Comparison of ENCODE assay signal across 8 cellular contexts in genomic region chr1:193019442-193020026, GRCh38. TPM values are rescaled to one million over a fixed set of nuclear protein-coding genes. Genes with fewer than 3 reads are reported as not detected.
DNase-seq lines count a peak whose midpoint lies in the region; ATAC-seq, FAIRE-seq and TF ChIP-seq lines count a peak whose summit lies in the region.

No MANE protein-coding gene starts in this region.

- ATAC-seq in HG02798 (IDR thresholded peaks at IDR 0.05; ENCODE audit: poor library complexity, unreplicated experiment) (peak; percentile 62), GM12878 (peak; percentile 76), upper lobe of left lung (ENCODE audit: low FRiP score in 2 of 2) (peak in 1 of 2 donors; percentile 58)

- in situ Hi-C loops in GM12878 (cut with MboI): loop anchor here (5.0 kb wide), 2 partner anchors 212 to 547 kb away; partner anchors contain the start of gene RGS2

- no peaks in the 10 kb centered on the region for H3K9me1 ChIP-seq in keratinocyte (ENCODE audit: control insufficient read depth, extremely low read depth, insufficient read depth, low read length)

- DNase-seq in SIG-M5 treated with dmso at 0.1 percent for 504 hours (lab: John Stamatoyannopoulos, UW; ENCODE audit: unreplicated experiment) (peak; percentile 44), SIG-M5 (lab: John Stamatoyannopoulos, UW) (no peak), NCI-H2171 (lab: John Stamatoyannopoulos, UW) (peak; percentile 1), GM12878 (ENCODE audit: low read depth, low spot score) (no peak), keratinocyte (ENCODE audit: low read depth, low spot score) (peak; percentile 11), upper lobe of left lung (no peak), NCI-H128 (lab: John Stamatoyannopoulos, UW; ENCODE audit: unreplicated experiment) (no peak)

- H4K20me1 ChIP-seq in GM12878 (ENCODE audit: control insufficient read depth, insufficient read depth) (no peaks in the 10 kb centered on the region), keratinocyte (ENCODE audit: control insufficient read depth, extremely low read depth, insufficient read depth, low read length) (no peaks in the 10 kb centered on the region)

- H3K4me2 ChIP-seq in GM12878 (ENCODE audit: control insufficient read depth, insufficient read depth): no peak overlapping the region
- no peak overlapping the region for H3K4me2 ChIP-seq in keratinocyte (ENCODE audit: control insufficient read depth, extremely low read depth, insufficient read depth, low read depth, low read length)

- FAIRE-seq in GM12878 (lab: Jason Lieb, UNC) (peak; percentile 89), keratinocyte (lab: Jason Lieb, UNC) (no peak)

- H3K9ac ChIP-seq in GM12878 (ENCODE audit: control insufficient read depth, insufficient read depth, low read length) (no peak overlapping the region), keratinocyte (ENCODE audit: control insufficient read depth, extremely low read depth, insufficient read depth, low read length) (no peak overlapping the region)

- SMC1A ChIA-PET in GM12878 (lab: Charles Lee; ENCODE audit: uncharacterized antibody, unreplicated experiment): interaction anchor here (0.8 to 5.0 kb wide), 22 partner anchors 10 to 545 kb away, joined by 3 to 62 read pairs (median 4); partner anchors contain the start of genes RGS2 and UCHL5

- CTCF ChIA-PET in GM12878 (lab: Yijun Ruan, JAX): interaction anchor here (0.6 to 9.5 kb wide), 32 partner anchors 8 to 544 kb away, joined by 3 to 156 read pairs (median 4); partner anchors contain the start of genes GLRX2 and RGS2

- H3K79me2 ChIP-seq in GM12878 (ENCODE audit: control insufficient read depth, insufficient read depth, low read length) (no peaks in the 10 kb centered on the region), keratinocyte (ENCODE audit: control insufficient read depth, insufficient read depth, low read length) (no peaks in the 10 kb centered on the region)

- H3K4me1 ChIP-seq in GM12878 (ENCODE audit: control insufficient read depth, insufficient read depth, low read length) (no peaks in the 10 kb centered on the region), keratinocyte (ENCODE audit: control insufficient read depth, extremely low read depth, insufficient read depth, low read length) (no peaks in the 10 kb centered on the region), upper lobe of left lung (no peaks in the 10 kb centered on the region)

- H3K36me3 ChIP-seq in GM12878 (ENCODE audit: control insufficient read depth in 2 of 2, insufficient read depth in 2 of 2, low read length in 1 of 2): peaks cover 0 to 8% of the 10 kb centered on the region in 2 experiments; a peak in 2 of 4 replicates
- peaks cover 0 to 1% of the 10 kb centered on the region in 2 experiments for H3K36me3 ChIP-seq in keratinocyte (ENCODE audit: control insufficient read depth in 2 of 2, extremely low read depth in 1 of 2, insufficient read depth in 2 of 2, low read length in 2 of 2)
- H3K36me3 ChIP-seq in upper lobe of left lung: peaks cover 0 to 17% (median 5%) of the 10 kb centered on the region in 4 donors

- peak; percentile 62 for TF ChIP-seq RAD21 in GM12878 (IDR thresholded peaks at IDR 0.05; ENCODE audit: insufficient read depth, low read depth, low read length)

- TF ChIP-seq CTCF in GM12878 (IDR thresholded peaks at IDR 0.05 in 2 of 3, conservative IDR thresholded peaks at IDR 0.05 in 1 of 3; ENCODE audit: control insufficient read depth in 2 of 3, extremely low read depth in 1 of 3, insufficient read depth in 1 of 3, low read depth in 3 of 3, low read length in 3 of 3) (peak; percentile 22 to 53 (median 33); a peak in 4 of 6 replicates), keratinocyte (optimal IDR thresholded peaks at IDR 0.05 in 1 of 3, IDR thresholded peaks at IDR 0.05 in 1 of 3, conservative IDR thresholded peaks at IDR 0.05 in 1 of 3; ENCODE audit: extremely low read depth in 1 of 3, insufficient read depth in 2 of 3, low read length in 3 of 3) (peak in 2 of 3 experiments; percentile 22 to 35), upper lobe of left lung (IDR thresholded peaks at IDR 0.05) (peak in 5 of 6 experiments; percentile 24 to 59 (median 44))

- no peak for TF ChIP-seq EP300 in GM12878 (IDR thresholded peaks at IDR 0.05; ENCODE audit: borderline replicate concordance in 1 of 2, control insufficient read depth in 1 of 2, low read depth in 2 of 2, low read length in 2 of 2)
- no peak for TF ChIP-seq EP300 in upper lobe of left lung (IDR thresholded peaks at IDR 0.05)

- intact Hi-C loops in GM12878 (cut with micrococcal nuclease; ENCODE audit: unreplicated experiment): loop anchor here (1.0 to 10.0 kb wide), 3 partner anchors 214 to 545 kb away; no protein-coding TSS in a partner anchor

- no TSS peak for BruUV-seq in GM12878 (replicated peaks; lab: Mats Ljungman, UMichigan)

- POLR2A ChIA-PET in GM12878 (lab: Charles Lee): interaction anchor here (0.5 to 0.6 kb wide), 2 partner anchors 14 to 219 kb away, joined by 3 read pairs; no protein-coding TSS in a partner anchor

- RAD21 ChIA-PET in GM12878 (lab: Charles Lee; ENCODE audit: unreplicated experiment): interaction anchor here (0.7 to 3.1 kb wide), 21 partner anchors 10 to 546 kb away, joined by 3 to 56 read pairs (median 4); partner anchors contain the start of gene RGS2

- H3K4me3 ChIP-seq in GM12878 (no peak overlapping the region), keratinocyte (ENCODE audit: control insufficient read depth in 2 of 3, extremely low read depth in 1 of 3, insufficient read depth in 2 of 3, low read depth in 1 of 3, low read length in 3 of 3) (no peak overlapping the region), upper lobe of left lung (no peak overlapping the region)

- H3K27me3 ChIP-seq in GM12878 (replicated peaks in 1 of 2; ENCODE audit: control insufficient read depth in 2 of 2, insufficient read depth in 2 of 2, low read length in 1 of 2) (no peaks in the 10 kb centered on the region), keratinocyte (ENCODE audit: control insufficient read depth, extremely low read depth, insufficient read depth, low read length) (no peaks in the 10 kb centered on the region), upper lobe of left lung (no peaks in the 10 kb centered on the region)

- TF ChIP-seq POLR2A in GM12878 (IDR thresholded peaks at IDR 0.05; ENCODE audit: low read depth, low read length) (no peak), upper lobe of left lung (IDR thresholded peaks at IDR 0.05) (no peak)

- no peak overlapping the region for H2AFZ ChIP-seq in GM12878 (ENCODE audit: control insufficient read depth, low read depth, low read length)
- H2AFZ ChIP-seq in keratinocyte (ENCODE audit: control insufficient read depth, low read length): no peak overlapping the region

- no peak overlapping the region for H3K27ac ChIP-seq in GM12878 (ENCODE audit: control insufficient read depth, insufficient read depth)
- H3K27ac ChIP-seq in keratinocyte (ENCODE audit: control insufficient read depth, insufficient read depth, low read length): no peak overlapping the region
- H3K27ac ChIP-seq in upper lobe of left lung: no peak overlapping the region

- dilution Hi-C loops in keratinocyte (cut with MboI; ENCODE audit: extremely low pct_ligation_motif_present, low sequenced_read_pairs): loop anchor here (25.0 kb wide), 1 partner anchor 207 kb away; the partner anchor contains the start of gene RGS2

- H3K9me3 ChIP-seq in GM12878 (replicated peaks; ENCODE audit: control insufficient read depth, insufficient read depth, low read length): no peaks in the 10 kb centered on the region
- H3K9me3 ChIP-seq in keratinocyte (ENCODE audit: control insufficient read depth, low read depth, low read length): no peaks in the 10 kb centered on the region
- no peaks in the 10 kb centered on the region for H3K9me3 ChIP-seq in upper lobe of left lung

RNA-seq across cellular contexts. Expression of gene UCHL5, which starts 39.6 kb away (rescaled TPM):
- total RNA-seq in GM12878 (2013; cell fraction: nucleolus; rRNA removed): 81.5 and 104 TPM in 2 replicates
- total RNA-seq in GM12878 (2014; rRNA removed): 30.1 and 34.8 TPM in 2 replicates
- total RNA-seq in GM12878 (2014; rRNA removed; fragmentation: Illumina TruSeq; extraction: Trizol): 56.0 and 57.2 TPM in 2 replicates
- total RNA-seq in GM12878 (2021): 62.0 and 64.1 TPM in 2 replicates
- polyA plus RNA-seq in GM12878 (2011; ENCODE audit: low read depth): 22.5 TPM
- polyA plus RNA-seq in GM12878 (2011; rRNA removed): 55.4 and 81.9 TPM in 2 replicates
- 14.1 and 14.5 TPM in 2 replicates for polyA plus RNA-seq in GM12878 (2011; cell fraction: cytosol; rRNA removed)
- polyA plus RNA-seq in GM12878 (2011; cell fraction: nucleus; rRNA removed): 19.6 and 23.3 TPM in 2 replicates
- 36.2 and 44.4 TPM in 2 replicates for polyA plus RNA-seq in GM12878 (2012)
- 98.1 and 109 TPM in 2 replicates for polyA plus RNA-seq in GM12878 (2014; fragmentation: Illumina TruSeq; extraction: Trizol)
- polyA plus RNA-seq in GM12878 (2014; fragmentation: Nextera tagmentation; extraction: Ambion mirVana): 10 to 100 TPM; 36.5 to 45.6 TPM
- 64.0 and 66.3 TPM in 2 replicates for polyA plus RNA-seq in GM12878 (2014; rRNA removed)
- polyA plus RNA-seq in GM12878 (2016; fragmentation: Nextera tagmentation; extraction: Ambion mirVana): 100 to 1,000 TPM; 169 to 179 TPM
- 26.2 and 33.0 TPM in 2 replicates for polyA minus RNA-seq in GM12878 (2011; rRNA and poly(A)+ RNA removed)
- 13.7 and 13.9 TPM in 2 replicates for polyA minus RNA-seq in GM12878 (2011; cell fraction: cytosol; rRNA and poly(A)+ RNA removed)
- 27.6 and 32.0 TPM in 2 replicates for polyA minus RNA-seq in GM12878 (2011; cell fraction: nucleus; rRNA and poly(A)+ RNA removed)
- polyA plus RNA-seq in keratinocyte: 26.5 to 53.7 TPM (median 34.0 TPM) in 3 replicates
- 127 TPM for polyA plus RNA-seq in keratinocyte (2011; ENCODE audit: low read depth)
- 29.5 and 41.1 TPM in 2 replicates for polyA plus RNA-seq in keratinocyte (2011; cell fraction: cytosol; rRNA removed)
- polyA plus RNA-seq in keratinocyte (2011; cell fraction: nucleus; rRNA removed): 17.4 and 34.8 TPM in 2 replicates
- 25.8 and 42.4 TPM in 2 replicates for polyA plus RNA-seq in keratinocyte (2012; ENCODE audit: low replicate concordance)
- 2.1 to 34.2 TPM (median 19.2 TPM) in 3 replicates for polyA minus RNA-seq in keratinocyte
- polyA minus RNA-seq in keratinocyte (2011; cell fraction: cytosol; rRNA and poly(A)+ RNA removed): 23.0 TPM
- 26.3 and 51.0 TPM in 2 replicates for polyA minus RNA-seq in keratinocyte (2011; cell fraction: nucleus; rRNA and poly(A)+ RNA removed)
- 10 to 100 TPM; 24.9 to 49.8 (median 36.4) TPM for total RNA-seq in upper lobe of left lung

RNA-seq across cellular contexts. Expression of gene RO60, which starts 39.9 kb away (rescaled TPM):
- 121 and 132 TPM in 2 replicates for total RNA-seq in GM12878 (2013; cell fraction: nucleolus; rRNA removed)
- 93.9 and 111 TPM in 2 replicates for total RNA-seq in GM12878 (2014; rRNA removed)
- total RNA-seq in GM12878 (2014; rRNA removed; fragmentation: Illumina TruSeq; extraction: Trizol): 88.1 and 94.9 TPM in 2 replicates
- total RNA-seq in GM12878 (2021): 65.5 and 72.4 TPM in 2 replicates
- polyA plus RNA-seq in GM12878 (2011; ENCODE audit: low read depth): 7.8 TPM
- polyA plus RNA-seq in GM12878 (2011; rRNA removed): 34.7 and 46.1 TPM in 2 replicates
- polyA plus RNA-seq in GM12878 (2011; cell fraction: cytosol; rRNA removed): 15.3 and 21.1 TPM in 2 replicates
- 18.9 and 20.4 TPM in 2 replicates for polyA plus RNA-seq in GM12878 (2011; cell fraction: nucleus; rRNA removed)
- 17.1 and 26.4 TPM in 2 replicates for polyA plus RNA-seq in GM12878 (2012)
- 21.7 and 26.4 TPM in 2 replicates for polyA plus RNA-seq in GM12878 (2014; fragmentation: Illumina TruSeq; extraction: Trizol)
- polyA plus RNA-seq in GM12878 (2014; fragmentation: Nextera tagmentation; extraction: Ambion mirVana): 100 to 1,000 TPM in 1 of 2 experiments, 10 to 100 TPM in 1; 25.4 to 103 TPM
- 21.1 and 28.3 TPM in 2 replicates for polyA plus RNA-seq in GM12878 (2014; rRNA removed)
- polyA plus RNA-seq in GM12878 (2016; fragmentation: Nextera tagmentation; extraction: Ambion mirVana): 100 to 1,000 TPM; 121 to 143 TPM
- 128 and 140 TPM in 2 replicates for polyA minus RNA-seq in GM12878 (2011; rRNA and poly(A)+ RNA removed)
- 50.5 and 57.3 TPM in 2 replicates for polyA minus RNA-seq in GM12878 (2011; cell fraction: cytosol; rRNA and poly(A)+ RNA removed)
- polyA minus RNA-seq in GM12878 (2011; cell fraction: nucleus; rRNA and poly(A)+ RNA removed): 40.3 and 61.2 TPM in 2 replicates
- polyA plus RNA-seq in keratinocyte: 22.0 to 27.1 TPM (median 25.6 TPM) in 3 replicates
- polyA plus RNA-seq in keratinocyte (2011; ENCODE audit: low read depth): 52.1 TPM
- 8.3 and 14.8 TPM in 2 replicates for polyA plus RNA-seq in keratinocyte (2011; cell fraction: cytosol; rRNA removed)
- 16.1 and 25.5 TPM in 2 replicates for polyA plus RNA-seq in keratinocyte (2011; cell fraction: nucleus; rRNA removed)
- polyA plus RNA-seq in keratinocyte (2012; ENCODE audit: low replicate concordance): 21.4 and 26.2 TPM in 2 replicates
- 19.3 to 101 TPM (median 77.2 TPM) in 3 replicates for polyA minus RNA-seq in keratinocyte
- polyA minus RNA-seq in keratinocyte (2011; cell fraction: cytosol; rRNA and poly(A)+ RNA removed): 78.5 TPM
- 71.5 and 109 TPM in 2 replicates for polyA minus RNA-seq in keratinocyte (2011; cell fraction: nucleus; rRNA and poly(A)+ RNA removed)
- total RNA-seq in upper lobe of left lung: 100 to 1,000 TPM in 2 of 6 donors, 10 to 100 TPM in 4; 49.5 to 131 (median 72.0) TPM

Comparison
In these comparisons a context has a peak if more than half of its experiments do, and no peak if none do; other contexts are left out.
1. DNase-seq: peak in SIG-M5 treated with dmso at 0.1 percent for 504 hours (single experiment), NCI-H2171 (single experiment) and keratinocyte (single experiment); none in SIG-M5 (single experiment), GM12878 (single experiment), upper lobe of left lung (0 of 2) and NCI-H128 (single experiment).
2. Peak in every context shown above with its lines, with median percentiles within 50 percentile points of each other: CTCF ChIP-seq.